ENCODE assay signal across 1 cellular context in genomic region chr9:91884746-91885687, GRCh38.
TF ChIP-seq lines count a peak whose summit lies in the region.

No MANE protein-coding gene starts in this region.

TF ChIP-seq in H1, 55 proteins besides CTCF, POLR2A, EP300 and RAD21:
- TF ChIP-seq YY1 (IDR thresholded peaks at IDR 0.05; ENCODE audit: low read depth, low read length) (0 out of 2 replicates have a peak, but pooled peaks have one; percentile 28), CBX5 (IDR thresholded peaks at IDR 0.05; ENCODE audit: low read depth, low read length) (no peak), SP1 (IDR thresholded peaks at IDR 0.05; ENCODE audit: low read depth, low read length) (no peak), RNF2 (IDR thresholded peaks at IDR 0.05; ENCODE audit: borderline replicate concordance, low read depth, low read length, missing control alignments, poor library complexity, severe bottlenecking) (no peak), SIRT6 (IDR thresholded peaks at IDR 0.05; ENCODE audit: low read length) (no peak), SIX5 (IDR thresholded peaks at IDR 0.05; ENCODE audit: low read depth, low read length) (no peak), POU5F1 (IDR thresholded peaks at IDR 0.05; ENCODE audit: low read depth, low read length) (no peak), RXRA (IDR thresholded peaks at IDR 0.05; ENCODE audit: insufficient read depth, low read depth, low read length) (no peak), PHF8 (conservative IDR thresholded peaks at IDR 0.05; ENCODE audit: low read depth, low read length) (no peak), BRCA1 (IDR thresholded peaks at IDR 0.05; ENCODE audit: low read depth, low read length) (no peak), SUZ12 (IDR thresholded peaks at IDR 0.05; ENCODE audit: low read length) (no peak), JUN (IDR thresholded peaks at IDR 0.05; ENCODE audit: low read depth, low read length) (no peak), CTBP2 (IDR thresholded peaks at IDR 0.05; ENCODE audit: borderline replicate concordance, insufficient read depth, insufficient read length, low read length) (no peak), NRF1 (IDR thresholded peaks at IDR 0.05; ENCODE audit: low read depth, low read length) (no peak), HDAC6 (IDR thresholded peaks at IDR 0.05; ENCODE audit: low read depth, low read length) (no peak), TBP (IDR thresholded peaks at IDR 0.05; ENCODE audit: low read depth, low read length) (no peak), TCF12 (IDR thresholded peaks at IDR 0.05; ENCODE audit: low read depth, low read length) (0 out of 2 replicates have a peak, but pooled peaks have one; percentile 71), NANOG (IDR thresholded peaks at IDR 0.05; ENCODE audit: insufficient read depth, low read depth, low read length, poor library complexity, severe bottlenecking) (no peak)
- TF ChIP-seq, protein P1, sequence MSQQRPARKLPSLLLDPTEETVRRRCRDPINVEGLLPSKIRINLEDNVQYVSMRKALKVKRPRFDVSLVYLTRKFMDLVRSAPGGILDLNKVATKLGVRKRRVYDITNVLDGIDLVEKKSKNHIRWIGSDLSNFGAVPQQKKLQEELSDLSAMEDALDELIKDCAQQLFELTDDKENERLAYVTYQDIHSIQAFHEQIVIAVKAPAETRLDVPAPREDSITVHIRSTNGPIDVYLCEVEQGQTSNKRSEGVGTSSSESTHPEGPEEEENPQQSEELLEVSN (IDR thresholded peaks at IDR 0.05), result 0 out of 2 replicates have a peak, but pooled peaks have one; percentile 11
- TF ChIP-seq, protein P2, sequence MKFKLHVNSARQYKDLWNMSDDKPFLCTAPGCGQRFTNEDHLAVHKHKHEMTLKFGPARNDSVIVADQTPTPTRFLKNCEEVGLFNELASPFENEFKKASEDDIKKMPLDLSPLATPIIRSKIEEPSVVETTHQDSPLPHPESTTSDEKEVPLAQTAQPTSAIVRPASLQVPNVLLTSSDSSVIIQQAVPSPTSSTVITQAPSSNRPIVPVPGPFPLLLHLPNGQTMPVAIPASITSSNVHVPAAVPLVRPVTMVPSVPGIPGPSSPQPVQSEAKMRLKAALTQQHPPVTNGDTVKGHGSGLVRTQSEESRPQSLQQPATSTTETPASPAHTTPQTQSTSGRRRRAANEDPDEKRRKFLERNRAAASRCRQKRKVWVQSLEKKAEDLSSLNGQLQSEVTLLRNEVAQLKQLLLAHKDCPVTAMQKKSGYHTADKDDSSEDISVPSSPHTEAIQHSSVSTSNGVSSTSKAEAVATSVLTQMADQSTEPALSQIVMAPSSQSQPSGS (IDR thresholded peaks at IDR 0.05; ENCODE audit: low read length), result no peak
